Comparison of ENCODE assay signal across 23 cellular contexts in the genomic region with DNA sequence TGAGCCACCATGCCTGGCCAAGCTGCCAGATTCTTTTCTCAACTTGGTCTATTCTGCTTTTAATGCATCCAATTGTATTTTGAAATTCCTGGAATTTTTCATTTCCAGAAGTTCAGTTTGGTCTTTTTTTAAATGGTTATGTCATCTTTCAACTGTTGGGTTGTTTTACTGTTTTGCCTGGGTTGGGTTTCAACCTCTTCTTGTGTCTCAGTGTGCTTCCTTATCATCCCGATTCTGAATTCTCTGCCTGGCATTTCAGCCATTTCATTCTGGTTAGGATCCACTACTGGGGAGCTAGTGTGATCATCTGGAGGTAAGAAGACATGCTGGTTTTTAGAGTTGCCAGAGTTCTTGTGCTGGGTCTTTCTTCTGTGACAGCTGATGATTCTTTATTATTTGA.
"Had no signal": no experiment of that assay in that cellular context is flagged by ENCODE, and none has a peak within 500 bp of the region (broad histone marks: within the 10 kb centered on the region; RNA-seq: fewer than 3 reads in every experiment).

No MANE protein-coding gene starts in this region.

- H3K4me3 ChIP-seq: ascending aorta, heart right ventricle, psoas muscle, tibial nerve had no signal

- H3K27ac ChIP-seq: ascending aorta, brain microvascular endothelial cell, heart right ventricle, parathyroid adenoma, psoas muscle, tibial nerve had no signal

- H3K36me3 ChIP-seq: ascending aorta, brain microvascular endothelial cell, heart right ventricle, tibial nerve had no signal

- H3K27me3 ChIP-seq: ascending aorta, brain microvascular endothelial cell, heart right ventricle, tibial nerve had no signal

- DNase-seq: activated CD4-positive, alpha-beta T cell treated with anti-CD3 and anti-CD28 coated beads for 48 hours; activated CD4-positive, alpha-beta T cell treated with anti-CD3 and anti-CD28 coated beads, Interleukin-2, amount 50 U/mL, for 48 hours; activated CD8-positive, alpha-beta memory T cell treated with anti-CD3 and anti-CD28 coated beads for 24 hours; activated effector memory CD4-positive, alpha-beta T cell treated with anti-CD3 and anti-CD28 coated beads, Interleukin-2, amount 50 U/mL, for 16 hours; activated naive CD4-positive, alpha-beta T cell treated with anti-CD3 and anti-CD28 coated beads for 36 hours; activated naive CD8-positive, alpha-beta T cell treated with anti-CD3 and anti-CD28 coated beads for 36 hours; brain microvascular endothelial cell; cortex of kidney; effector memory CD8-positive, alpha-beta T cell; erythroblast; foreskin melanocyte; heart right ventricle; midbrain; naive thymus-derived CD8-positive, alpha-beta T cell; nucleus accumbens; psoas muscle; stimulated activated CD4-positive, alpha-beta T cell treated with anti-CD3 and anti-CD28 coated beads, Interleukin-15, amount 100 ng/mL, for 24 hours; stimulated activated CD4-positive, alpha-beta T cell treated with anti-CD3 and anti-CD28 coated beads, Interleukin-2, amount 100 ng/mL, for 24 hours; stimulated activated naive CD4-positive, alpha-beta T cell; T-helper 1 cell had no signal

- H3K4me1 ChIP-seq: ascending aorta, parathyroid adenoma, psoas muscle, tibial nerve had no signal

- ATAC-seq: effector memory CD8-positive, alpha-beta T cell; naive thymus-derived CD8-positive, alpha-beta T cell; psoas muscle had no signal
